Comparison of ENCODE assay signal across 1 cellular context in genomic region chr6:14721103-14721758, GRCh38.
TF ChIP-seq lines count a peak whose summit lies in the region.

No MANE protein-coding gene starts in this region.

TF ChIP-seq in K562, 482 proteins besides CTCF, POLR2A, EP300 and RAD21 (continued from another document and continues in another):
- no peak for TF ChIP-seq ZNF407 (IDR thresholded peaks at IDR 0.05; ENCODE audit: low read depth)
- TF ChIP-seq RB1 (IDR thresholded peaks at IDR 0.05; ENCODE audit: low read depth), result no peak
- TF ChIP-seq TCF3 (CRISPR knock-in tag; IDR thresholded peaks at IDR 0.05), result 0 out of 2 replicates have a peak, but pooled peaks have one; percentile 5
- TF ChIP-seq GTF2B (IDR thresholded peaks at IDR 0.05; ENCODE audit: extremely low read depth, insufficient read length), result no peak
- no peak for TF ChIP-seq RNF219 (CRISPR knock-in tag; IDR thresholded peaks at IDR 0.05)
- 0 out of 2 replicates have a peak, but pooled peaks have one; percentile 17 for TF ChIP-seq VEZF1 (CRISPR knock-in tag; IDR thresholded peaks at IDR 0.05)
- no peak for TF ChIP-seq SP2 (IDR thresholded peaks at IDR 0.05; ENCODE audit: extremely low read depth, low read depth, low read length, poor library complexity, severe bottlenecking)
- TF ChIP-seq SMARCE1 (IDR thresholded peaks at IDR 0.05), result peak; percentile 38; the same call in 1 of the 2 replicates
- TF ChIP-seq ZSCAN29 (IDR thresholded peaks at IDR 0.05), result no peak
- TF ChIP-seq RBM17 (IDR thresholded peaks at IDR 0.05; ENCODE audit: borderline replicate concordance, low read depth, low read length), result no peak
- no peak for TF ChIP-seq TOE1 (IDR thresholded peaks at IDR 0.05; ENCODE audit: borderline replicate concordance)
- TF ChIP-seq TOE1 (CRISPR knock-in tag; IDR thresholded peaks at IDR 0.05; ENCODE audit: borderline replicate concordance, low read depth), result no peak
- peak; percentile 79 for TF ChIP-seq MEF2D (tag; conservative IDR thresholded peaks at IDR 0.05; ENCODE audit: low read depth)
- no peak for TF ChIP-seq ZNF431 (CRISPR knock-in tag; IDR thresholded peaks at IDR 0.05)
- no peak for TF ChIP-seq ZNF354B (CRISPR knock-in tag; IDR thresholded peaks at IDR 0.05)
- TF ChIP-seq YBX1 (IDR thresholded peaks at IDR 0.05), result no peak
- no peak for TF ChIP-seq KDM5B (IDR thresholded peaks at IDR 0.05; ENCODE audit: insufficient replicate concordance, low read depth, low read length)
- TF ChIP-seq BACH1 (tag; IDR thresholded peaks at IDR 0.05), result 0 out of 2 replicates have a peak, but pooled peaks have one; percentile 60
- no peak for TF ChIP-seq ZNF395 (CRISPR knock-in tag; IDR thresholded peaks at IDR 0.05)
- TF ChIP-seq CHD2 (IDR thresholded peaks at IDR 0.05; ENCODE audit: low read depth, low read length), result no peak
- no peak for TF ChIP-seq ZNF3 (CRISPR knock-in tag; IDR thresholded peaks at IDR 0.05)
- TF ChIP-seq E2F6 (IDR thresholded peaks at IDR 0.05; ENCODE audit: borderline replicate concordance in 1 of 2, extremely low read depth in 1 of 2, insufficient read depth in 1 of 2, insufficient read length in 1 of 2, low read depth in 1 of 2, low read length in 1 of 2, poor library complexity in 1 of 2, severe bottlenecking in 1 of 2), result no peak
- TF ChIP-seq ZSCAN32 (CRISPR knock-in tag; IDR thresholded peaks at IDR 0.05), result no peak
- TF ChIP-seq BMI1 (IDR thresholded peaks at IDR 0.05; ENCODE audit: low read length), result no peak
- no peak for TF ChIP-seq TARDBP (IDR thresholded peaks at IDR 0.05)
- no peak for TF ChIP-seq POLR2AphosphoS5 (IDR thresholded peaks at IDR 0.05; ENCODE audit: control insufficient read depth, insufficient read depth, low read depth, low read length)
- TF ChIP-seq NR0B1 (IDR thresholded peaks at IDR 0.05; ENCODE audit: partially characterized antibody), result no peak
- no peak; the same call in 1 of the 2 replicates for TF ChIP-seq KLF16 (IDR thresholded peaks at IDR 0.05)
- TF ChIP-seq RCOR1 (IDR thresholded peaks at IDR 0.05; ENCODE audit: borderline replicate concordance in 1 of 2, low read depth in 2 of 2, low read length in 2 of 2), result peak in 1 of 2 experiments; percentile 35; a peak in 1 of 4 replicates
- peak in 1 of 2 experiments; percentile 72; a peak in 1 of 4 replicates for TF ChIP-seq ZNF639 (CRISPR knock-in tag; conservative IDR thresholded peaks at IDR 0.05 in 1 of 2, IDR thresholded peaks at IDR 0.05 in 1 of 2)
- TF ChIP-seq ZNF232 (CRISPR knock-in tag; IDR thresholded peaks at IDR 0.05), result no peak
- TF ChIP-seq MTA3 (IDR thresholded peaks at IDR 0.05; ENCODE audit: borderline replicate concordance), result 0 out of 2 replicates have a peak, but pooled peaks have one; percentile 15
- no peak for TF ChIP-seq CREB3 (tag; conservative IDR thresholded peaks at IDR 0.05; ENCODE audit: low read depth)
- no peak for TF ChIP-seq PRPF4 (IDR thresholded peaks at IDR 0.05; ENCODE audit: insufficient read depth, low read depth, low read length, poor library complexity, severe bottlenecking)
- TF ChIP-seq ETV1 (tag; conservative IDR thresholded peaks at IDR 0.05; ENCODE audit: low read depth), result no peak
- TF ChIP-seq E2F3 (CRISPR knock-in tag; IDR thresholded peaks at IDR 0.05), result no peak
- no peak; the same call in 1 of the 2 replicates for TF ChIP-seq ATF7 (IDR thresholded peaks at IDR 0.05)
- TF ChIP-seq ZBTB43 (CRISPR knock-in tag; IDR thresholded peaks at IDR 0.05), result no peak
